7 cellular contexts compared by ENCODE assay signal in genomic region chr13:80611310-80611709, GRCh38.
"Had no signal": no experiment of that assay in that cellular context is flagged by ENCODE, and none has a peak within 500 bp of the region (broad histone marks: within the 10 kb centered on the region; RNA-seq: fewer than 3 reads in every experiment).

No MANE protein-coding gene starts in this region.

- H3K4me2 ChIP-seq: KMS-11 had no signal

- FAIRE-seq: HepG2, HTR-8/SVneo had no signal

- ATAC-seq: HepG2 had no signal

- DNase-seq: IMR-90, KBM-7, KG1 had no signal

- H3K27ac ChIP-seq: HL-60, KMS-11 had no signal

- H3K9ac ChIP-seq: KMS-11 had no signal
